In the genomic region with DNA sequence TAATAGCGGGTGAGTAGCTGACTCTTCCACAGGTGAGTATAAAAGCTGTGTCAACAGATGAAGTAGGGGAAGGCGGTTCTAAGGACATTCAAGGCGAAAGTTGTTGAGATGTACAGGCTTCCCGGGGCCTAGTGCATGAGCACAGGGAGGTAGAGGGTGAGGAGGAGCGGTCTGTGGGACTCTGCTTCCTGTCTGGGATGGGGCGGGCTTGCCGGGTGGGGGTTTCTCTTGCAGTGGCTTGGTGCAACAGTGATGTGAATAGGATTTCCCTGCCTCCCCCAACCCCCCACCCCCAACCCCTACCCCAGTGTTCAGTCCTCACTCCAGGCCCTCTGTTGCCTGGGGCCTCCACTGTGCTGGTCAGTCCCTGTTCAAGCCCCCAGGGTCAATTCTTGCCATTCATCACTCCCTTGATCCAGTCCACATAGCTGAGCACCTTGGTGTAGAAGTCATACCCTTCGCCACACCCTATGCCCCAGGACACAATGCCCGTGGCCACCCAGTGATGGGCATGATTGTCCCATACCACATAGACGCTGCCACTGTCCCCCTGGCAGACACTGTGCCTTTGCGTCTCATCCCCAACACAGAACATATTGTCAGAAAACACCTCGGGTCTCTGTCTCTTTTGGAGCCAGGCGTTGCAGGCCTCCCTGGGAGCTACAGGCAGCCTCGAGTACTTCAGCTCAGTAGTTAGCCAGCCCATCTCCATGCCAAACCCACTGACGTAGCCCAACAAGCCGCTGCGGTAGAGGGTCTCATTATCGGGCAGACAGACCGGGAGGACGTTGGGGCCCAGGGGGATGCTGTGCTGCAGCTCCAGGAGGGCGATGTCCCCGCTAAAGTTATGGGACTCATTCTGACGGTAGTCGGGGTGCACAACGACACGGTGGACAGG, we compare ENCODE assay signal across 1 cellular context.
TF ChIP-seq lines count a peak whose summit lies in the region.

No MANE protein-coding gene starts in this region.

TF ChIP-seq in WTC11, 78 proteins besides CTCF, POLR2A, EP300 and RAD21 (continued from another document):
- TF ChIP-seq ZBTB21 (CRISPR knock-in tag; IDR thresholded peaks at IDR 0.05; ENCODE audit: borderline replicate concordance) (no peak), FOXK1 (CRISPR knock-in tag; IDR thresholded peaks at IDR 0.05) (no peak), ZNF416 (CRISPR knock-in tag; IDR thresholded peaks at IDR 0.05) (no peak), EMX1 (CRISPR knock-in tag; IDR thresholded peaks at IDR 0.05) (no peak), NR3C1 (CRISPR knock-in tag; conservative IDR thresholded peaks at IDR 0.05; ENCODE audit: low read depth) (no peak), HMGXB4 (CRISPR knock-in tag; IDR thresholded peaks at IDR 0.05) (no peak), ZBTB43 (CRISPR knock-in tag; IDR thresholded peaks at IDR 0.05) (no peak), ZNF423 (CRISPR knock-in tag; IDR thresholded peaks at IDR 0.05) (no peak), ZNF138 (CRISPR knock-in tag; conservative IDR thresholded peaks at IDR 0.05) (no peak), TP53 (CRISPR knock-in tag; IDR thresholded peaks at IDR 0.05) (no peak), ZNF263 (CRISPR knock-in tag; IDR thresholded peaks at IDR 0.05; ENCODE audit: low read depth) (no peak), ETV6 (CRISPR knock-in tag; IDR thresholded peaks at IDR 0.05) (no peak)
- TF ChIP-seq, protein P1, sequence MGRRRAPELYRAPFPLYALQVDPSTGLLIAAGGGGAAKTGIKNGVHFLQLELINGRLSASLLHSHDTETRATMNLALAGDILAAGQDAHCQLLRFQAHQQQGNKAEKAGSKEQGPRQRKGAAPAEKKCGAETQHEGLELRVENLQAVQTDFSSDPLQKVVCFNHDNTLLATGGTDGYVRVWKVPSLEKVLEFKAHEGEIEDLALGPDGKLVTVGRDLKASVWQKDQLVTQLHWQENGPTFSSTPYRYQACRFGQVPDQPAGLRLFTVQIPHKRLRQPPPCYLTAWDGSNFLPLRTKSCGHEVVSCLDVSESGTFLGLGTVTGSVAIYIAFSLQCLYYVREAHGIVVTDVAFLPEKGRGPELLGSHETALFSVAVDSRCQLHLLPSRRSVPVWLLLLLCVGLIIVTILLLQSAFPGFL (CRISPR knock-in tag; IDR thresholded peaks at IDR 0.05; ENCODE audit: borderline replicate concordance) = no peak
